Comparison of ENCODE assay signal across 29 cellular contexts in the genomic region with DNA sequence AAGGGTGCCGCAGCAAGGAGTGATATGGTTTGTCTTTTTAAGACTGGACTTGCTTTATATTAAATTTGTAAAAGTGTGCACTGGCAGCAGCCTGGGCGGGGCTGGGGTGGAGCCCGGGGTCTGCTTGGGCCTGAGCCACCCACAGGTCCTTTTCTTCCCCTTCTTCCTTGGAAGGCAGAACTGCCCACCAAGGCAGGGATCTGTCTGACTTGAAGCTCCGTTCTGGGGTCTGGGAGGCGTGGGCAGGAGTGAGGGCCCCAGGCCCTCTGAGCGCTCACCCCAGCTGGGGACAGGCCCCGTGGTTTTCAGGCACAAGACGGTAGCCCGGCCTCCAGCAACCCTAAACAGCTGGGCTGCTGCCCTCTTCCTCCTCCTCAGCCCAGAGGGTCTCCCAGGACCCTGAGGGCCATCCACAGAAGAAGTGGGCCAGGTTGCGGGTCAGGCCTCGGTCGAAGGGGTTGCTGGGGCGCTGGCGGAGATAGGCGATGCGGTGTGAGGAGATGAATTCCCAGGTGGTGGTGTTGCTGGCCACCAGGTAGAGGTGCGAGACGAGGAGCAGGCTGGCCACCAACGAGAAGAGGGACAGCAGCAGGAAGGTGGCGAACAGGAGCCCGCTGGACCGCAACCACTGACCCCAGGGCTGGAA. TPM values are rescaled to one million over a fixed set of nuclear protein-coding genes. Genes with fewer than 3 reads are reported as not detected.
DNase-seq lines count a peak whose midpoint lies in the region; ATAC-seq and TF ChIP-seq lines count a peak whose summit lies in the region.
"Had no signal": no experiment of that assay in that cellular context is flagged by ENCODE, and none has a peak within 500 bp of the region (broad histone marks: within the 10 kb centered on the region; RNA-seq: fewer than 3 reads in every experiment).

No MANE protein-coding gene starts in this region.

- dilution Hi-C loops in mammary epithelial cell (cut with HindIII; ENCODE audit: low sequenced_read_pairs): no loop called here

- no peaks in the 10 kb centered on the region for H4K20me1 ChIP-seq in mammary epithelial cell (ENCODE audit: insufficient read depth, low read length)

- no peak overlapping the region for H3K4me2 ChIP-seq in mammary epithelial cell (ENCODE audit: insufficient read depth, low read depth, low read length)

- TF ChIP-seq CTCF in MCF 10A (IDR thresholded peaks at IDR 0.05; ENCODE audit: unreplicated experiment) (no peak), breast epithelium (IDR thresholded peaks at IDR 0.05) (no peak), mammary epithelial cell (conservative IDR thresholded peaks at IDR 0.05 in 1 of 2, IDR thresholded peaks at IDR 0.05 in 1 of 2; ENCODE audit: extremely low read depth in 1 of 2, insufficient read depth in 1 of 2, low read depth in 1 of 2, low read length in 2 of 2) (no peak)

- in situ Hi-C loops in mammary epithelial cell (cut with MboI; ENCODE audit: low sequenced_read_pairs in 2 of 2): no loop called here

- intact Hi-C loops in MCF 10A (cut with micrococcal nuclease) (no loop called here), breast epithelium (cut with DNase I; ENCODE audit: low total_unique reads) (no loop called here), mammary epithelial cell (cut with micrococcal nuclease) (loop anchor here (10.0 kb wide), 1 partner anchor 194 kb away; no protein-coding TSS in a partner anchor)

- H3K27me3 ChIP-seq in breast epithelium (no peaks in the 10 kb centered on the region), mammary epithelial cell (ENCODE audit: insufficient read depth, low read length) (no peaks in the 10 kb centered on the region)
- H3K27me3 ChIP-seq: gastroesophageal sphincter had no signal

- H3K27me3 Mint-ChIP-seq in MCF 10A (ENCODE audit: insufficient read depth, unreplicated experiment): no peaks in the 10 kb centered on the region
- H3K27me3 Mint-ChIP-seq: CD4-positive, CD25-positive, alpha-beta regulatory T cell had no signal

- H3K9ac ChIP-seq in mammary epithelial cell (ENCODE audit: insufficient read depth, low read length): no peak overlapping the region

- H3K27ac ChIP-seq in breast epithelium: no peak overlapping the region
- H3K27ac ChIP-seq in mammary epithelial cell (ENCODE audit: insufficient read depth, low read depth, low read length): no peak overlapping the region
- H3K27ac ChIP-seq: coronary artery, gastroesophageal sphincter, left ventricle myocardium inferior, VCaP had no signal

- H3K9me3 ChIP-seq in breast epithelium (no peaks in the 10 kb centered on the region), mammary epithelial cell (replicated peaks; ENCODE audit: insufficient read depth, low read length) (no peaks in the 10 kb centered on the region)
- H3K9me3 ChIP-seq: gastroesophageal sphincter, left ventricle myocardium inferior had no signal

- no peak overlapping the region for H3K4me3 Mint-ChIP-seq in MCF 10A (ENCODE audit: unreplicated experiment)
- H3K4me3 Mint-ChIP-seq in stimulated activated effector memory CD8-positive, alpha-beta T cell treated with anti-CD3 and anti-CD28 coated beads, Interleukin-12 subunit alpha, Interleukin-12 subunit beta, amount 100 ng/mL, for 72 hours: no peak overlapping the region
- H3K4me3 Mint-ChIP-seq: HFFc6, immature natural killer cell, nephron progenitor cell had no signal

- H3K36me3 ChIP-seq in breast epithelium: no peaks in the 10 kb centered on the region
- H3K36me3 ChIP-seq in mammary epithelial cell (ENCODE audit: insufficient read depth, low read length): no peaks in the 10 kb centered on the region

- H2AFZ ChIP-seq in mammary epithelial cell (ENCODE audit: low read depth, low read length): no peak overlapping the region

- no peak overlapping the region for H3K27ac Mint-ChIP-seq in MCF 10A (ENCODE audit: low read depth, unreplicated experiment)
- peak overlapping the region; percentile 89 for H3K27ac Mint-ChIP-seq in stimulated activated effector memory CD8-positive, alpha-beta T cell treated with anti-CD3 and anti-CD28 coated beads, Interleukin-12 subunit alpha, Interleukin-12 subunit beta, amount 100 ng/mL, for 72 hours
- H3K27ac Mint-ChIP-seq: HFFc6, nephron progenitor cell had no signal

- peaks cover 36% of the 10 kb centered on the region for H3K4me1 Mint-ChIP-seq in MCF 10A (ENCODE audit: insufficient read depth, unreplicated experiment)
- peaks cover 37% of the 10 kb centered on the region for H3K4me1 Mint-ChIP-seq in stimulated activated effector memory CD8-positive, alpha-beta T cell treated with anti-CD3 and anti-CD28 coated beads, Interleukin-12 subunit alpha, Interleukin-12 subunit beta, amount 100 ng/mL, for 72 hours

- no peak for ATAC-seq in stimulated activated effector memory CD8-positive, alpha-beta T cell treated with anti-CD3 and anti-CD28 coated beads, Interleukin-12 subunit alpha, Interleukin-12 subunit beta, amount 100 ng/mL, for 72 hours
- no peak for ATAC-seq in GM19395 (IDR thresholded peaks at IDR 0.05; ENCODE audit: unreplicated experiment)
- ATAC-seq: gastroesophageal sphincter; sciatic nerve; SK-N-SH treated with all-trans-retinoic acid at 6 μM for 48 hours; stimulated activated naive CD8-positive, alpha-beta T cell treated with anti-CD3 and anti-CD28 coated beads, Interleukin-15, Interleukin-2, amounts not matched to agents 100 U/mL and 50 U/mL, for 24 hours had no signal

- CTCF ChIA-PET in MCF 10A (lab: Yijun Ruan, JAX) (no interaction called here), mammary epithelial cell (lab: Charles Lee; ENCODE audit: low non-redundant PET) (no interaction called here)

- WGBS in mammary epithelial cell (ENCODE audit: low coverage, missing lambda C conversion rate): 86% methylated on average over 15 of the region's 22 CpGs

- no peaks in the 10 kb centered on the region for H3K9me3 Mint-ChIP-seq in MCF 10A (ENCODE audit: unreplicated experiment)
- no peaks in the 10 kb centered on the region for H3K9me3 Mint-ChIP-seq in stimulated activated effector memory CD8-positive, alpha-beta T cell treated with anti-CD3 and anti-CD28 coated beads, Interleukin-12 subunit alpha, Interleukin-12 subunit beta, amount 100 ng/mL, for 72 hours
- H3K9me3 Mint-ChIP-seq: CD4-positive, CD25-positive, alpha-beta regulatory T cell; HFFc6; immature natural killer cell; nephron progenitor cell had no signal

- POLR2A ChIA-PET in MCF 10A (lab: Yijun Ruan, JAX): no interaction called here

- no peak overlapping the region for H3K4me3 ChIP-seq in breast epithelium
- H3K4me3 ChIP-seq in mammary epithelial cell (replicated peaks in 1 of 3; ENCODE audit: insufficient read depth in 1 of 3, low read depth in 2 of 3, low read length in 3 of 3): no peak overlapping the region
- H3K4me3 ChIP-seq: coronary artery, gastroesophageal sphincter, left ventricle myocardium inferior had no signal

- H3K4me1 ChIP-seq in breast epithelium (peaks cover 0 to 9% of the 10 kb centered on the region in 2 donors), mammary epithelial cell (ENCODE audit: insufficient read depth, low read length) (peaks cover 13% of the 10 kb centered on the region)

- DNase-seq in MCF 10A (ENCODE audit: unreplicated experiment) (no peak), breast epithelium (ENCODE audit: low spot score in 2 of 2) (no peak), mammary epithelial cell (no peak), GF-D8 (lab: John Stamatoyannopoulos, UW) (no peak), NCI-H524 treated with DMSO at 0.1 percent for 48 hours (lab: John Stamatoyannopoulos, UW) (no peak)
- no peak for DNase-seq in stimulated activated effector memory CD8-positive, alpha-beta T cell treated with anti-CD3 and anti-CD28 coated beads, Interleukin-12 subunit alpha, Interleukin-12 subunit beta, amount 100 ng/mL, for 72 hours (ENCODE audit: low spot score in 2 of 2)
- DNase-seq: activated CD8-positive, alpha-beta memory T cell treated with anti-CD3 and anti-CD28 coated beads, Interleukin-2, amount 50 U/mL, for 4 hours; activated effector memory CD4-positive, alpha-beta T cell treated with anti-CD3 and anti-CD28 coated beads, Interleukin-2, amount 50 U/mL, for 16 hours; amniotic stem cell; CD4-positive, CD25-positive, alpha-beta regulatory T cell; HFFc6; hippocampal formation; immature natural killer cell; KBM-7; left ventricle myocardium inferior; midbrain; NCI-H1436; NCI-H2171; NCI-H510A treated with DMSO at 0.1 percent for 48 hours; nephron progenitor cell; stimulated activated CD4-positive, alpha-beta T cell treated with anti-CD3 and anti-CD28 coated beads, Interleukin-4, amount 100 ng/mL, for 4 hours; stimulated activated naive CD8-positive, alpha-beta T cell treated with anti-CD3 and anti-CD28 coated beads, Interleukin-15, Interleukin-2, amounts not matched to agents 100 U/mL and 50 U/mL, for 24 hours had no signal

- TF ChIP-seq POLR2A in breast epithelium (IDR thresholded peaks at IDR 0.05): no peak

- BruUV-seq in MCF 10A (replicated peaks; lab: Mats Ljungman, UMichigan) (TSS peak; percentile 65), mammary epithelial cell (replicated peaks; lab: Mats Ljungman, UMichigan) (TSS peak; percentile 53)

- H3K79me2 ChIP-seq in mammary epithelial cell (ENCODE audit: insufficient read depth, low read length): peaks cover 11% of the 10 kb centered on the region

- TF ChIP-seq RAD21 in Ishikawa (IDR thresholded peaks at IDR 0.05; ENCODE audit: low read depth): no peak

- no peak for TF ChIP-seq EP300 in Ishikawa (IDR thresholded peaks at IDR 0.05; ENCODE audit: borderline replicate concordance)

- H3K36me3 Mint-ChIP-seq in MCF 10A (ENCODE audit: insufficient read depth, unreplicated experiment): no peaks in the 10 kb centered on the region
- H3K36me3 Mint-ChIP-seq in stimulated activated effector memory CD8-positive, alpha-beta T cell treated with anti-CD3 and anti-CD28 coated beads, Interleukin-12 subunit alpha, Interleukin-12 subunit beta, amount 100 ng/mL, for 72 hours: peaks cover 39% of the 10 kb centered on the region
- H3K36me3 Mint-ChIP-seq: immature natural killer cell had no signal

RNA-seq across cellular contexts. Expression of a gene that starts 3.0 kb away (rescaled TPM):
- 22.1 and 22.9 TPM in 2 replicates for total RNA-seq in MCF 10A (2022)
- total RNA-seq in breast epithelium: 10 to 100 TPM; 15.7 to 33.7 (median 30.2) TPM
- 10 to 100 TPM; 30.0 to 61.3 TPM for total RNA-seq in mammary epithelial cell
- 96.6 TPM for polyA plus RNA-seq in mammary epithelial cell
- 24.7 TPM for polyA minus RNA-seq in mammary epithelial cell

RNA-seq across cellular contexts. Expression of a gene that starts 18.7 kb away (rescaled TPM):
- total RNA-seq in MCF 10A (2022) (1.1 TPM in 2 replicates), breast epithelium (1 to 10 TPM; 2.6 to 8.5 (median 7.0) TPM), mammary epithelial cell (1 to 10 TPM in 1 of 2 donors, under 1 TPM in 1; 0.33 to 2.1 TPM)
- 2.1 TPM for polyA plus RNA-seq in mammary epithelial cell
- 0.41 TPM for polyA minus RNA-seq in mammary epithelial cell

RNA-seq across cellular contexts. Expression of a gene that starts 31.9 kb away (rescaled TPM):
- total RNA-seq in MCF 10A (2022) (512 and 563 TPM in 2 replicates), breast epithelium (100 to 1,000 TPM; 142 to 168 (median 158) TPM), mammary epithelial cell (100 to 1,000 TPM; 282 to 484 TPM)
- polyA plus RNA-seq in mammary epithelial cell: 136 TPM
- 116 TPM for polyA minus RNA-seq in mammary epithelial cell

RNA-seq across cellular contexts. Expression of a gene that starts 50.8 kb away (rescaled TPM):
- total RNA-seq in MCF 10A (2022) (19.5 and 26.6 TPM in 2 replicates), breast epithelium (10 to 100 TPM; 31.2 to 42.9 (median 34.1) TPM), mammary epithelial cell (10 to 100 TPM; 27.3 to 29.2 TPM)
- 17.8 TPM for polyA plus RNA-seq in mammary epithelial cell
- 90.1 TPM for polyA minus RNA-seq in mammary epithelial cell
